ENCODE assay signal across 9 cellular contexts in the genomic region with DNA sequence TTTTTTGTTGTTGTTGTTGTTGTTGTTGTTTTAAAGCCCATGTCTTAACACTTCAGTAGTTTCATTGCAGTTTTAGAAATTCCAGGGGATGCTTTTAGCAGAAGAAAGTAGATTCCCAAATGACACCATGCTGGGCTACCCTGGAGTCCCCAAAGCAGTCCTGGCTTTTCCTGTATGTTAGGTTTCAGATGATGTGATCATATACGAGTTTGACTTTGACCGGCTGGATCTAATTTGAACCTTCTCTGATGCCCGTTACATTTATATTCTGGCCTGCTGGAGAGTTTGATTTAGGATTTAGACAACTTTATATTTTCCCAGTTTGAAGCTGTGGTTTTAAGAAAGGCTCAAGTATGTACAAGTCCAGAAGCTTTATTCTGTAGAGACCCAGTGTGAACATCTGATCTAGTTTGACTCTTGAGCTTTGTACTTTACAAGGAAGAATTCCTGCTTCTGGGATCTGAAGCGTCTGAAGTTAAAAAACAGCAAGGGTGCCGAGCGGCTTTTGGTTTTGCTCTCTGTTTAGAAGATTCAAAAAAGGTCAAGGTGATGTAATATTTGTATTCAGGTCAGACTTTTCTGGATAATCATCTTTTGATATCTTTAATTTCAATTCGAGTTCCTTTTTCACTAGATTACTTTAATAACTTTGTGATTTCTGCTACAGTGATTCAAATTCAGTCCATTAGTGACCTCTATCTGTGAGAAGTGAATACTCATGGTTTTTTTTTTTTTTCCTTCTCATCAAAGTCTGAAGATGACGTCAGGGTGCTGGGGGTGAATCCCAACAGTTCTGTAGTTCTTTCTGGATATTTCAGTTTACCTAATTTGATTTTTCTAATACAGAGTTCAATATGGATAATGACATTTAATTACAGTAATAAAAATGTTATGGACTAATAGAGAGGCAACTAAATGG. TPM values are rescaled to one million over a fixed set of nuclear protein-coding genes. Genes with fewer than 3 reads are reported as not detected.
DNase-seq lines count a peak whose midpoint lies in the region; ATAC-seq and TF ChIP-seq lines count a peak whose summit lies in the region.
"Had no signal": no experiment of that assay in that cellular context is flagged by ENCODE, and none has a peak within 500 bp of the region (broad histone marks: within the 10 kb centered on the region; RNA-seq: fewer than 3 reads in every experiment).

No MANE protein-coding gene starts in this region.

- no peaks in the 10 kb centered on the region for H3K36me3 Mint-ChIP-seq in activated T-cell treated with anti-CD3 and anti-CD28 coated beads, Interleukin-2, amount 50 U/mL, for 72 hours (ENCODE audit: insufficient read depth in 2 of 2)

- peak; percentile 54 for DNase-seq in ACHN
- DNase-seq in LHCN-M2 (ENCODE audit: low read depth) = peak; percentile 60
- peak; percentile 29 to 59 for DNase-seq in T47D (ENCODE audit: low read depth in 1 of 2, low spot score in 1 of 2)
- DNase-seq in WERI-Rb-1 = no peak
- DNase-seq in activated CD8-positive, alpha-beta memory T cell treated with anti-CD3 and anti-CD28 coated beads, Interleukin-2, amount 50 U/mL, for 48 hours = no peak
- no peak for DNase-seq in activated T-cell treated with anti-CD3 and anti-CD28 coated beads, Interleukin-2, amount 50 U/mL, for 72 hours
- DNase-seq in SIG-M5 treated with dmso at 0.1 percent for 504 hours (lab: John Stamatoyannopoulos, UW; ENCODE audit: unreplicated experiment) = no peak

- WGBS in liver = 26% methylated on average over 8 of the region's 8 CpGs

- TF ChIP-seq RAD21 in liver (IDR thresholded peaks at IDR 0.05) = peak; percentile 66 to 81

- H3K9me3 ChIP-seq in liver (ENCODE audit: control insufficient read depth in 4 of 4, low read length in 3 of 4) = no peaks in the 10 kb centered on the region
- no peaks in the 10 kb centered on the region for H3K9me3 ChIP-seq in WERI-Rb-1 (ENCODE audit: severe bottlenecking)

- H3K4me3 Mint-ChIP-seq in activated T-cell treated with anti-CD3 and anti-CD28 coated beads, Interleukin-2, amount 50 U/mL, for 72 hours = no peak overlapping the region

- TF ChIP-seq CTCF in liver (IDR thresholded peaks at IDR 0.05; ENCODE audit: low read depth, low read length, missing input control) = peak; percentile 42
- no peak for TF ChIP-seq CTCF in WERI-Rb-1 (IDR thresholded peaks at IDR 0.05; ENCODE audit: low read depth, low read length)

- in situ Hi-C loops in ACHN (cut with HindIII; ENCODE audit: low pct_ligation_motif_present, low pct_unique_long_range_greater_than_20kb, low sequenced_read_pairs) (no loop called here), T47D (cut with HindIII; ENCODE audit: low pct_unique_long_range_greater_than_20kb, low sequenced_read_pairs) (no loop called here)

- no peaks in the 10 kb centered on the region for H3K9me3 Mint-ChIP-seq in activated T-cell treated with anti-CD3 and anti-CD28 coated beads, Interleukin-2, amount 50 U/mL, for 72 hours

- H3K27me3 ChIP-seq in liver (ENCODE audit: control insufficient read depth in 4 of 4, insufficient read depth in 4 of 4, low read length in 3 of 4) = peaks cover 0 to 11% (median 6%) of the 10 kb centered on the region in 4 donors
- peaks cover 8% of the 10 kb centered on the region for H3K27me3 ChIP-seq in WERI-Rb-1 (ENCODE audit: insufficient read depth, low read depth, severe bottlenecking)

- no peak overlapping the region for H3K9ac ChIP-seq in liver (ENCODE audit: low read depth in 1 of 2, low read length in 2 of 2)

- no peak for ATAC-seq in activated T-cell treated with anti-CD3 and anti-CD28 coated beads, Interleukin-2, amount 50 U/mL, for 72 hours (replicated peaks in 1 of 2)

- peaks cover 16% of the 10 kb centered on the region for H3K4me1 Mint-ChIP-seq in activated T-cell treated with anti-CD3 and anti-CD28 coated beads, Interleukin-2, amount 50 U/mL, for 72 hours (ENCODE audit: low read depth)

- no peaks in the 10 kb centered on the region for H3K36me3 ChIP-seq in liver (ENCODE audit: control insufficient read depth in 4 of 4, insufficient read depth in 3 of 4, low read depth in 1 of 4, low read length in 3 of 4)
- H3K36me3 ChIP-seq in WERI-Rb-1 = no peaks in the 10 kb centered on the region

- H3K4me1 ChIP-seq in liver (ENCODE audit: control insufficient read depth in 4 of 4, insufficient read depth in 4 of 4, low read length in 3 of 4) = peaks cover 10 to 27% (median 20%) of the 10 kb centered on the region in 4 donors

- H3K27ac Mint-ChIP-seq in activated T-cell treated with anti-CD3 and anti-CD28 coated beads, Interleukin-2, amount 50 U/mL, for 72 hours = no peak overlapping the region

- H3K4me3 ChIP-seq in liver (ENCODE audit: low read depth in 1 of 3, low read length in 3 of 3) (peak overlapping the region in 1 of 3 donors; percentile 15), WERI-Rb-1 (ENCODE audit: low read depth, low read length) (no peak overlapping the region)

- peaks cover 52% of the 10 kb centered on the region for H3K27me3 Mint-ChIP-seq in activated T-cell treated with anti-CD3 and anti-CD28 coated beads, Interleukin-2, amount 50 U/mL, for 72 hours (ENCODE audit: low read depth)

- H3K27ac ChIP-seq in liver (ENCODE audit: low read depth in 1 of 2, low read length in 2 of 2) (no peak overlapping the region), WERI-Rb-1 (no peak overlapping the region)

TF ChIP-seq in liver, 16 proteins besides CTCF, POLR2A, EP300 and RAD21:
- TF ChIP-seq RXRA (IDR thresholded peaks at IDR 0.05) = no peak
- TF ChIP-seq JUND (IDR thresholded peaks at IDR 0.05) = peak in 1 of 2 donors; percentile 27

RNA-seq across cellular contexts. Expression of a gene that starts 6.2 kb away (rescaled TPM):
- total RNA-seq in LHCN-M2 (2014; rRNA removed) = 7.5 and 17.6 TPM in 2 replicates
- 20.2 TPM for polyA plus RNA-seq in LHCN-M2 (2012)
- total RNA-seq in liver = 1 to 10 TPM; 2.4 to 8.2 TPM
- polyA plus RNA-seq in liver = 1 to 10 TPM in 1 of 2 donors, under 1 TPM in 1; 0.90 to 1.3 TPM
- not detected for total RNA-seq in activated T-cell treated with anti-CD3 and anti-CD28 coated beads, Interleukin-2, amount 50 U/mL, for 72 hours
- total RNA-seq: activated CD8-positive, alpha-beta memory T cell treated with anti-CD3 and anti-CD28 coated beads for 36 hours had no signal

Comparison
In these comparisons a context has a peak if more than half of its experiments do, and no peak if none do; other contexts are left out.
1. DNase-seq: peak in ACHN (single experiment), LHCN-M2 (single experiment) and T47D (2 of 2); none in WERI-Rb-1 (single experiment), activated CD8-positive, alpha-beta memory T cell treated with anti-CD3 and anti-CD28 coated beads, Interleukin-2, amount 50 U/mL, for 48 hours (single experiment), activated T-cell treated with anti-CD3 and anti-CD28 coated beads, Interleukin-2, amount 50 U/mL, for 72 hours (0 of 2) and SIG-M5 treated with dmso at 0.1 percent for 504 hours (single experiment).